Comparison of ENCODE assay signal across 19 cellular contexts in the genomic region with DNA sequence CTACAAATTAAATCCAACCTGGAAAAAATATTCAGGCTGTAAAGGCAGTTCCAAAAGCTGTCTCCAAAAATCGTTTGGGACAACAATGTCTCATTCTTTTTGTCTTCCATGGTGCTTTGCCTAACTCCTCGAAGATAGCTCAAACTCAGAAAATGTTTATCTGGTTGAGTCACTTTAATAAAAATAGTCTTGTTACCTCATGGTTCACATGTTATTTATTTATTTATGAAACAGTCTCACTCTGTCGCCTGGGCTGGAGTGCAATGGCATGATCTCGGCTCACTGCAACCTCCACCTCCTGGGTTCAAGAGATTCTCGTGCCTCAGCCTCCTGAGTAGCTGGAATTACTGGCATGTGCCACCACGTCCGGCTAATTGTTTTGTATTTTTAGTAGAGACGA. TPM values are rescaled to one million over a fixed set of nuclear protein-coding genes. Genes with fewer than 3 reads are reported as not detected.
DNase-seq lines count a peak whose midpoint lies in the region; ATAC-seq and TF ChIP-seq lines count a peak whose summit lies in the region.
"Had no signal": no experiment of that assay in that cellular context is flagged by ENCODE, and none has a peak within 500 bp of the region (broad histone marks: within the 10 kb centered on the region; RNA-seq: fewer than 3 reads in every experiment).

No MANE protein-coding gene starts in this region.

- POLR2A ChIA-PET in AG04450 (lab: Yijun Ruan, JAX), result interaction anchor here (0.7 to 1.1 kb wide), 2 partner anchors 20 to 42 kb away, joined by 3 to 4 read pairs; no protein-coding TSS in a partner anchor

- H4K8ac ChIP-seq in mesenchymal stem cell (ENCODE audit: low read length), result no peak overlapping the region

- H3K79me1 ChIP-seq in mesenchymal stem cell (replicated peaks; ENCODE audit: low read length, poor library complexity, severe bottlenecking), result peaks cover 24% of the 10 kb centered on the region

- peaks cover 8% of the 10 kb centered on the region for H3K79me2 ChIP-seq in MM.1S (ENCODE audit: low read length)

- H2BK5ac ChIP-seq in mesenchymal stem cell (ENCODE audit: low read depth, low read length, poor library complexity, severe bottlenecking), result no peak overlapping the region

- H3K27ac ChIP-seq in AG04450 (ENCODE audit: low read depth, low read length) (peak overlapping the region; percentile 52), mesenchymal stem cell (ENCODE audit: low read length, poor library complexity, severe bottlenecking) (no peak overlapping the region), MM.1S (ENCODE audit: low read length) (no peak overlapping the region)
- H3K27ac ChIP-seq: parathyroid adenoma, upper lobe of right lung had no signal

- H2BK12ac ChIP-seq in mesenchymal stem cell (ENCODE audit: low read length in 2 of 2), result no peak overlapping the region

- TF ChIP-seq CTCF in AG04450 (IDR thresholded peaks at IDR 0.05; ENCODE audit: low read depth, low read length) (no peak), HFFc6 (IDR thresholded peaks at IDR 0.05) (no peak), chondrocyte (IDR thresholded peaks at IDR 0.05) (no peak), MM.1S (IDR thresholded peaks at IDR 0.05; ENCODE audit: low read length) (no peak)

- H3K14ac ChIP-seq in mesenchymal stem cell (ENCODE audit: low read length in 2 of 2), result no peak overlapping the region

- H3K36me3 Mint-ChIP-seq in HFFc6 (ENCODE audit: low read depth) (no peaks in the 10 kb centered on the region), chondrocyte (ENCODE audit: low read depth) (no peaks in the 10 kb centered on the region)

- H2AFZ ChIP-seq in mesenchymal stem cell (ENCODE audit: low read depth, low read length), result no peak overlapping the region
- H2AFZ ChIP-seq in MM.1S (ENCODE audit: low read length), result no peak overlapping the region
- H2AFZ ChIP-seq: parathyroid adenoma had no signal

- ATAC-seq in stimulated activated naive CD8-positive, alpha-beta T cell treated with anti-CD3 and anti-CD28 coated beads, Interleukin-15, amount 100 ng/mL, for 72 hours, result no peak
- ATAC-seq in HG02678 (IDR thresholded peaks at IDR 0.05; ENCODE audit: unreplicated experiment), result no peak
- ATAC-seq: activated T-cell treated with anti-CD3 and anti-CD28 coated beads, Interleukin-2, amount 50 U/mL, for 4 hours; upper lobe of right lung had no signal

- CTCF ChIA-PET in AG04450 (lab: Charles Lee), result no interaction called here

- H2AK5ac ChIP-seq in mesenchymal stem cell (ENCODE audit: low read length, severe bottlenecking), result no peak overlapping the region

- H3K18ac ChIP-seq in mesenchymal stem cell (ENCODE audit: low read depth in 1 of 2, low read length in 2 of 2), result no peak overlapping the region

- peak overlapping the region; percentile 82 for H3K27ac Mint-ChIP-seq in HFFc6
- peak overlapping the region; percentile 90 for H3K27ac Mint-ChIP-seq in chondrocyte (ENCODE audit: unreplicated experiment)
- H3K27ac Mint-ChIP-seq in stimulated activated naive CD8-positive, alpha-beta T cell treated with anti-CD3 and anti-CD28 coated beads, Interleukin-15, amount 100 ng/mL, for 72 hours, result no peak overlapping the region
- H3K27ac Mint-ChIP-seq: activated naive CD8-positive, alpha-beta T cell treated with anti-CD3 and anti-CD28 coated beads, Interleukin-2, amount 10 ng/mL, durations not matched to agents 7 days and 5 days had no signal

- H3F3A ChIP-seq in MM.1S (ENCODE audit: insufficient read depth, low read length), result peaks cover 19% of the 10 kb centered on the region

- WGBS in mesenchymal stem cell, result 62% methylated on average over 6 of the region's 8 CpGs

- H3K4ac ChIP-seq in mesenchymal stem cell (ENCODE audit: low read depth in 1 of 2, low read length in 2 of 2), result no peak overlapping the region

- H3K9me3 ChIP-seq in AG04450 (ENCODE audit: control insufficient read depth, insufficient read depth, low read length), result no peaks in the 10 kb centered on the region
- H3K9me3 ChIP-seq in mesenchymal stem cell (ENCODE audit: control insufficient read depth, low read length), result no peaks in the 10 kb centered on the region
- H3K9me3 ChIP-seq in MM.1S (replicated peaks; ENCODE audit: insufficient read depth, low read length), result no peaks in the 10 kb centered on the region
- H3K9me3 ChIP-seq: upper lobe of right lung had no signal

- DNase-seq in AG04450 (ENCODE audit: low read depth, low spot score) (no peak), HFFc6 (peak; percentile 76), chondrocyte (ENCODE audit: low spot score) (no peak), mesenchymal stem cell (peak; percentile 81), mesenteric fat pad (ENCODE audit: low spot score) (no peak), MM.1S (no peak)
- no peak for DNase-seq in stimulated activated naive CD8-positive, alpha-beta T cell treated with anti-CD3 and anti-CD28 coated beads, Interleukin-15, amount 100 ng/mL, for 72 hours
- DNase-seq: activated CD4-positive, alpha-beta T cell treated with anti-CD3 and anti-CD28 coated beads, Interleukin-2, amount 50 U/mL, for 48 hours; activated naive CD8-positive, alpha-beta T cell treated with anti-CD3 and anti-CD28 coated beads, Interleukin-2, amount 10 ng/mL, durations not matched to agents 7 days and 5 days; activated T-cell treated with anti-CD3 and anti-CD28 coated beads, Interleukin-2, amount 50 U/mL, for 4 hours; AML-193; head of caudate nucleus; NCI-H187; NCI-H524; OCI-M1; stimulated activated naive CD4-positive, alpha-beta T cell treated with Interleukin-2 at 50 U/mL for 16 hours; upper lobe of right lung had no signal

- peaks cover 15% of the 10 kb centered on the region for H3K4me1 Mint-ChIP-seq in HFFc6 (ENCODE audit: low read depth)
- H3K4me1 Mint-ChIP-seq in chondrocyte (ENCODE audit: low read depth), result peaks cover 26% of the 10 kb centered on the region
- peaks cover 20% of the 10 kb centered on the region for H3K4me1 Mint-ChIP-seq in stimulated activated naive CD8-positive, alpha-beta T cell treated with anti-CD3 and anti-CD28 coated beads, Interleukin-15, amount 100 ng/mL, for 72 hours

- H3K9ac ChIP-seq in mesenchymal stem cell (ENCODE audit: low read length), result peak overlapping the region; percentile 82
- H3K9ac ChIP-seq in MM.1S (ENCODE audit: low read length), result no peak overlapping the region
- H3K9ac ChIP-seq: parathyroid adenoma had no signal

- H3K4me2 ChIP-seq in mesenchymal stem cell (ENCODE audit: low read length, poor library complexity, severe bottlenecking), result no peak overlapping the region
- H3K4me2 ChIP-seq in MM.1S (ENCODE audit: low read depth, low read length), result no peak overlapping the region

- H2BK120ac ChIP-seq in mesenchymal stem cell (ENCODE audit: low read depth, low read length), result no peak overlapping the region

- H3K9me2 ChIP-seq in MM.1S (replicated peaks; ENCODE audit: insufficient read depth, low read length), result no peaks in the 10 kb centered on the region

- H3K27me3 Mint-ChIP-seq in HFFc6 (ENCODE audit: insufficient read depth) (peaks cover 3% of the 10 kb centered on the region), chondrocyte (ENCODE audit: low read depth) (no peaks in the 10 kb centered on the region)
- no peaks in the 10 kb centered on the region for H3K27me3 Mint-ChIP-seq in stimulated activated naive CD8-positive, alpha-beta T cell treated with anti-CD3 and anti-CD28 coated beads, Interleukin-15, amount 100 ng/mL, for 72 hours
- H3K27me3 Mint-ChIP-seq: activated naive CD8-positive, alpha-beta T cell treated with anti-CD3 and anti-CD28 coated beads, Interleukin-2, amount 10 ng/mL, durations not matched to agents 7 days and 5 days had no signal

- peaks cover 11% of the 10 kb centered on the region for H3K4me1 ChIP-seq in mesenchymal stem cell (ENCODE audit: control insufficient read depth, insufficient read depth, low read depth, low read length)
- 0 out of 2 replicates have a peak, but pooled peaks cover 3% of the 10 kb centered on the region for H3K4me1 ChIP-seq in MM.1S (ENCODE audit: low read length)

- H3K36me3 ChIP-seq in mesenchymal stem cell (ENCODE audit: control insufficient read depth in 1 of 2, insufficient read depth in 2 of 2, low read depth in 1 of 2, low read length in 2 of 2), result peaks cover 0 to 4% of the 10 kb centered on the region in 2 experiments
- H3K36me3 ChIP-seq in MM.1S (replicated peaks; ENCODE audit: insufficient read depth, low read length), result no peaks in the 10 kb centered on the region
- H3K36me3 ChIP-seq: upper lobe of right lung had no signal

- no peak overlapping the region for H4K91ac ChIP-seq in mesenchymal stem cell (ENCODE audit: low read length)

- H3K9me3 Mint-ChIP-seq in HFFc6 (no peaks in the 10 kb centered on the region), chondrocyte (ENCODE audit: low read depth) (no peaks in the 10 kb centered on the region)
- H3K9me3 Mint-ChIP-seq in stimulated activated naive CD8-positive, alpha-beta T cell treated with anti-CD3 and anti-CD28 coated beads, Interleukin-15, amount 100 ng/mL, for 72 hours, result no peaks in the 10 kb centered on the region
- H3K9me3 Mint-ChIP-seq: activated naive CD8-positive, alpha-beta T cell treated with anti-CD3 and anti-CD28 coated beads, Interleukin-2, amount 10 ng/mL, durations not matched to agents 7 days and 5 days; activated T-cell treated with anti-CD3 and anti-CD28 coated beads, Interleukin-2, amount 50 U/mL, for 4 hours had no signal

- H4K20me1 ChIP-seq in MM.1S (ENCODE audit: insufficient read depth, low read length), result no peaks in the 10 kb centered on the region

- no peak overlapping the region for H2BK15ac ChIP-seq in mesenchymal stem cell (ENCODE audit: low read depth, poor library complexity, severe bottlenecking)

- peak overlapping the region; percentile 41 for H3K4me3 Mint-ChIP-seq in HFFc6
- no peak overlapping the region for H3K4me3 Mint-ChIP-seq in chondrocyte (ENCODE audit: unreplicated experiment)
- H3K4me3 Mint-ChIP-seq in stimulated activated naive CD8-positive, alpha-beta T cell treated with anti-CD3 and anti-CD28 coated beads, Interleukin-15, amount 100 ng/mL, for 72 hours, result no peak overlapping the region
- H3K4me3 Mint-ChIP-seq: activated naive CD8-positive, alpha-beta T cell treated with anti-CD3 and anti-CD28 coated beads, Interleukin-2, amount 10 ng/mL, durations not matched to agents 7 days and 5 days; activated T-cell treated with anti-CD3 and anti-CD28 coated beads, Interleukin-2, amount 50 U/mL, for 4 hours had no signal

- H3K27me3 ChIP-seq in AG04450 (ENCODE audit: control insufficient read depth, insufficient read depth, low read length) (no peaks in the 10 kb centered on the region), mesenchymal stem cell (ENCODE audit: control insufficient read depth in 1 of 2, insufficient read depth in 1 of 2, low read length in 2 of 2) (no peaks in the 10 kb centered on the region), MM.1S (replicated peaks; ENCODE audit: insufficient read depth, low read length) (no peaks in the 10 kb centered on the region)
- H3K27me3 ChIP-seq: upper lobe of right lung had no signal

- H3K4me3 ChIP-seq in AG04450 (ENCODE audit: low read depth, low read length), result no peak overlapping the region
- peak overlapping the region in 1 of 2 experiments; percentile 33 for H3K4me3 ChIP-seq in mesenchymal stem cell (ENCODE audit: insufficient read depth in 1 of 2, low read depth in 1 of 2, low read length in 2 of 2)
- no peak overlapping the region for H3K4me3 ChIP-seq in MM.1S (ENCODE audit: low read length)
- H3K4me3 ChIP-seq: upper lobe of right lung had no signal

- no peak overlapping the region for H3K23ac ChIP-seq in mesenchymal stem cell (ENCODE audit: low read length in 2 of 2)

RNA-seq across cellular contexts. Expression of gene BRD4, which starts 4.9 kb away (rescaled TPM):
- polyA plus RNA-seq in AG04450 (2011; rRNA removed), result 7.8 and 11.5 TPM in 2 replicates
- polyA minus RNA-seq in AG04450 (2011; rRNA and poly(A)+ RNA removed), result 29.6 and 47.3 TPM in 2 replicates
- 10 to 100 TPM; 74.9 to 85.2 (median 81.5) TPM for total RNA-seq in HFFc6 (2021; fragmentation: NEBNext Ultra II Directional; extraction: Animal tissue kit (Norgen Biotek cat#: 25700))
- total RNA-seq in chondrocyte (83.8 to 108 TPM (median 104 TPM) in 3 replicates), mesenteric fat pad (96.3 TPM)
- 59.9 TPM for polyA plus RNA-seq in mesenchymal stem cell (2013, experiment 1 of 2)
- polyA plus RNA-seq in mesenchymal stem cell (2013, experiment 2 of 2), result 57.1 TPM

RNA-seq across cellular contexts. Expression of gene AKAP8, which starts 42.4 kb away (rescaled TPM):
- polyA plus RNA-seq in AG04450 (2011; rRNA removed), result 11.7 and 12.4 TPM in 2 replicates
- 7.6 and 9.5 TPM in 2 replicates for polyA minus RNA-seq in AG04450 (2011; rRNA and poly(A)+ RNA removed)
- 10 to 100 TPM; 22.8 to 31.2 (median 29.6) TPM for total RNA-seq in HFFc6 (2021; fragmentation: NEBNext Ultra II Directional; extraction: Animal tissue kit (Norgen Biotek cat#: 25700))
- total RNA-seq in chondrocyte (21.3 to 23.5 TPM (median 23.0 TPM) in 3 replicates), mesenteric fat pad (38.3 TPM)
- polyA plus RNA-seq in mesenchymal stem cell (2013, experiment 1 of 2), result 15.4 TPM
- 14.1 TPM for polyA plus RNA-seq in mesenchymal stem cell (2013, experiment 2 of 2)

Comparison
In these comparisons a context has a peak if more than half of its experiments do, and no peak if none do; other contexts are left out.
1. DNase-seq: peak in HFFc6 (single experiment) and mesenchymal stem cell (single experiment); none in AG04450 (single experiment), chondrocyte (single experiment), mesenteric fat pad (single experiment), stimulated activated naive CD8-positive, alpha-beta T cell treated with anti-CD3 and anti-CD28 coated beads, Interleukin-15, amount 100 ng/mL, for 72 hours (0 of 2) and MM.1S (single experiment).
2. H3K27ac Mint-ChIP-seq: peak in HFFc6 (single experiment) and chondrocyte (single experiment); none in stimulated activated naive CD8-positive, alpha-beta T cell treated with anti-CD3 and anti-CD28 coated beads, Interleukin-15, amount 100 ng/mL, for 72 hours (0 of 2).